Comparison of ENCODE assay signal across 14 cellular contexts in genomic region chr1:233242827-233243483, GRCh38. TPM values are rescaled to one million over a fixed set of nuclear protein-coding genes. Genes with fewer than 3 reads are reported as not detected.
A peak's percentile ranks its signal among the peaks of the same experiment; 100 is the strongest.
DNase-seq lines count a peak whose midpoint lies in the region; ATAC-seq and TF ChIP-seq lines count a peak whose summit lies in the region.
"Had no signal": no experiment of that assay in that cellular context is flagged by ENCODE, and none has a peak within 500 bp of the region (broad histone marks: within the 10 kb centered on the region; RNA-seq: fewer than 3 reads in every experiment).

No MANE protein-coding gene starts in this region.

- no TSS peak for BruUV-seq in OCI-LY7 (replicated peaks; lab: Mats Ljungman, UMichigan)

- peaks cover 28% of the 10 kb centered on the region for H3K4me1 Mint-ChIP-seq in CD14-positive monocyte

- peaks cover 1% of the 10 kb centered on the region; the same call in 1 of the 2 replicates for H3K36me3 ChIP-seq in OCI-LY7 (ENCODE audit: insufficient read depth, low read length)
- H3K36me3 ChIP-seq: ovary had no signal

- no peaks in the 10 kb centered on the region for H3K4me1 ChIP-seq in OCI-LY7 (ENCODE audit: insufficient read depth, low read length, poor library complexity, severe bottlenecking)
- H3K4me1 ChIP-seq: foreskin keratinocyte had no signal

- no peaks in the 10 kb centered on the region for H3K9me3 ChIP-seq in OCI-LY7 (ENCODE audit: low read length)
- H3K9me3 ChIP-seq: ovary had no signal

- POLR2A ChIA-PET in OCI-LY7 (lab: Charles Lee), result no interaction called here

- H3K9me2 ChIP-seq in OCI-LY7 (ENCODE audit: insufficient read depth, low read length), result no peaks in the 10 kb centered on the region

- no peak overlapping the region for H3K27ac ChIP-seq in OCI-LY7 (ENCODE audit: low read depth, low read length, poor library complexity, severe bottlenecking)
- H3K27ac ChIP-seq: C4-2B, foreskin keratinocyte, ovary had no signal

- H3K27me3 Mint-ChIP-seq in CD14-positive monocyte (ENCODE audit: low read depth in 3 of 3), result peaks cover 0 to 2% (median 0%) of the 10 kb centered on the region in 3 donors

- H3K9me3 Mint-ChIP-seq in CD14-positive monocyte, result no peaks in the 10 kb centered on the region

- H3K27ac Mint-ChIP-seq in CD14-positive monocyte, result peak overlapping the region in 4 of 7 donors; percentile 48 to 83 (median 74)

- TF ChIP-seq CTCF in CD14-positive monocyte (IDR thresholded peaks at IDR 0.05), result no peak
- no peak for TF ChIP-seq CTCF in OCI-LY7 (conservative IDR thresholded peaks at IDR 0.05; ENCODE audit: low read length)

- H3K4me3 Mint-ChIP-seq in CD14-positive monocyte, result peak overlapping the region in 1 of 2 donors; percentile 53

- CTCF ChIA-PET in OCI-LY7 (lab: Charles Lee; ENCODE audit: unreplicated experiment), result no interaction called here

- H3K4me3 ChIP-seq in OCI-LY7 (ENCODE audit: low read depth, low read length, poor library complexity, severe bottlenecking), result no peak overlapping the region
- H3K4me3 ChIP-seq: ovary had no signal

- DNase-seq in CD14-positive monocyte (ENCODE audit: low spot score) (no peak), KG1 (lab: John Stamatoyannopoulos, UW) (peak; percentile 21), SIG-M5 (lab: John Stamatoyannopoulos, UW) (peak; percentile 19), medulla oblongata (ENCODE audit: extremely low spot score) (peak; percentile 69), DMS 273 treated with DMSO at 0.1 percent for 48 hours (lab: John Stamatoyannopoulos, UW) (no peak), OCI-LY7 (ENCODE audit: low spot score) (no peak)
- DNase-seq in stimulated activated CD4-positive, alpha-beta T cell treated with anti-CD3 and anti-CD28 coated beads, Interleukin-1b, Interleukin-23, amount 100 ng/mL, for 48 hours, result no peak
- DNase-seq: activated CD8-positive, alpha-beta memory T cell treated with anti-CD3 and anti-CD28 coated beads, Interleukin-2, amount 50 U/mL, for 48 hours; foreskin keratinocyte; NCI-H187 treated with DMSO at 0.1 percent for 48 hours; ovary; stimulated activated naive CD4-positive, alpha-beta T cell had no signal

- no peak overlapping the region for H3K4me2 ChIP-seq in OCI-LY7 (ENCODE audit: low read length)

- intact Hi-C loops in CD14-positive monocyte (cut with micrococcal nuclease) (loop anchor here (5.0 to 10.0 kb wide), 3 partner anchors 308 to 1371 kb away; partner anchors contain the start of gene SIPA1L2 (in 2 of the 2)), OCI-LY7 (cut with micrococcal nuclease; ENCODE audit: unreplicated experiment) (loop anchor here (5.0 kb wide), 1 partner anchor 606 kb away; no protein-coding TSS in a partner anchor)

- H2AFZ ChIP-seq in OCI-LY7 (ENCODE audit: low read length), result no peak overlapping the region

- H4K20me1 ChIP-seq in OCI-LY7 (ENCODE audit: insufficient read depth, low read length), result no peaks in the 10 kb centered on the region

- ATAC-seq in HG03520 (IDR thresholded peaks at IDR 0.05; ENCODE audit: unreplicated experiment), result no peak
- ATAC-seq: foreskin keratinocyte had no signal

- H3K79me2 ChIP-seq in OCI-LY7 (ENCODE audit: insufficient read depth, low read depth, low read length), result no peaks in the 10 kb centered on the region

- H3K36me3 Mint-ChIP-seq in CD14-positive monocyte, result peaks cover 5 to 9% of the 10 kb centered on the region in 2 donors

RNA-seq across cellular contexts. Expression of gene PCNX2, which starts 52.6 kb away (rescaled TPM):
- under 1 TPM; 0.29 to 0.62 TPM for polyA plus RNA-seq in CD14-positive monocyte
- total RNA-seq in OCI-LY7 (2014; rRNA removed; shearing (Covaris generic)), result 16.4 and 17.1 TPM in 2 replicates
- total RNA-seq in OCI-LY7 (2022), result 26.9 and 30.6 TPM in 2 replicates

Comparison
In these comparisons a context has a peak if more than half of its experiments do, and no peak if none do; other contexts are left out.
1. DNase-seq: peak in KG1 (single experiment), SIG-M5 (single experiment) and medulla oblongata (single experiment); none in CD14-positive monocyte (single experiment), DMS 273 treated with DMSO at 0.1 percent for 48 hours (single experiment), OCI-LY7 (single experiment) and stimulated activated CD4-positive, alpha-beta T cell treated with anti-CD3 and anti-CD28 coated beads, Interleukin-1b, Interleukin-23, amount 100 ng/mL, for 48 hours (single experiment).